In genomic region chr9:123936575-123936974, GRCh38 we compare ENCODE assay signal across 3 cellular contexts.
A peak's percentile ranks its signal among the peaks of the same experiment; 100 is the strongest.
TF ChIP-seq lines count a peak whose summit lies in the region.

No MANE protein-coding gene starts in this region.

TF ChIP-seq in HEK293, 187 proteins besides CTCF, POLR2A, EP300 and RAD21:
- peak; percentile 32 for TF ChIP-seq SETDB1 (IDR thresholded peaks at IDR 0.05; ENCODE audit: insufficient read length, low read length)

TF ChIP-seq in K562, 482 proteins besides CTCF, POLR2A, EP300 and RAD21:
- peak; percentile 97 for TF ChIP-seq ZNF431 (CRISPR knock-in tag; IDR thresholded peaks at IDR 0.05)

TF ChIP-seq in HepG2, 621 proteins besides CTCF, POLR2A, EP300 and RAD21:
- peak; percentile 99 for TF ChIP-seq ZNF431 (CRISPR knock-in tag; IDR thresholded peaks at IDR 0.05; ENCODE audit: borderline replicate concordance, low read depth)
